25 cellular contexts compared by ENCODE assay signal in genomic region chr1:75310067-75310466, GRCh38.
DNase-seq lines count a peak whose midpoint lies in the region; ATAC-seq, FAIRE-seq and TF ChIP-seq lines count a peak whose summit lies in the region.
"Had no signal": no experiment of that assay in that cellular context is flagged by ENCODE, and none has a peak within 500 bp of the region (broad histone marks: within the 10 kb centered on the region; RNA-seq: fewer than 3 reads in every experiment).

No MANE protein-coding gene starts in this region.

- H3K4me3 ChIP-seq in endothelial cell of umbilical vein (replicated peaks in 1 of 3; ENCODE audit: insufficient read depth in 1 of 3, low read depth in 1 of 3, low read length in 3 of 3) = no peak overlapping the region
- H3K4me3 ChIP-seq: ovary, Peyer's patch, right atrium auricular region, SK-N-MC, stomach had no signal

- intact Hi-C loops in activated naive CD4-positive, alpha-beta T cell treated with anti-CD3 and anti-CD28 coated beads for 36 hours (cut with micrococcal nuclease) = no loop called here
- intact Hi-C loops in endothelial cell of umbilical vein (cut with micrococcal nuclease) = no loop called here

- H3K9ac ChIP-seq in endothelial cell of umbilical vein (replicated peaks; ENCODE audit: extremely low read depth, insufficient read depth, low read length) = no peak overlapping the region

- TF ChIP-seq CTCF in RWPE1 (conservative IDR thresholded peaks at IDR 0.05; ENCODE audit: low read depth) = no peak
- no peak for TF ChIP-seq CTCF in endothelial cell of umbilical vein (IDR thresholded peaks at IDR 0.05; ENCODE audit: extremely low read depth in 1 of 2, insufficient read depth in 1 of 2, low read depth in 1 of 2, low read length in 2 of 2)

- CTCF ChIA-PET in activated naive CD4-positive, alpha-beta T cell treated with anti-CD3 and anti-CD28 coated beads for 36 hours (lab: Charles Lee) = interaction anchor here (1.1 kb wide), 1 partner anchor 45 kb away, joined by 3 read pairs; no protein-coding TSS in a partner anchor
- CTCF ChIA-PET in RWPE1 (lab: Yijun Ruan, JAX) (interaction anchor here (0.7 kb wide), 1 partner anchor 443 kb away, joined by 3 read pairs; no protein-coding TSS in a partner anchor), endothelial cell of umbilical vein (lab: Charles Lee) (interaction anchor here (0.7 to 2.0 kb wide), 4 partner anchors 8 to 44 kb away, joined by 3 to 5 read pairs (median 3); no protein-coding TSS in a partner anchor)

- H3K79me2 ChIP-seq in endothelial cell of umbilical vein (ENCODE audit: control insufficient read depth, insufficient read depth, low read length) = no peaks in the 10 kb centered on the region

- dilution Hi-C loops in endothelial cell of umbilical vein (cut with MboI; ENCODE audit: extremely low pct_ligation_motif_present, low sequenced_read_pairs) = no loop called here

- ATAC-seq in HG02759 (IDR thresholded peaks at IDR 0.05; ENCODE audit: unreplicated experiment) (no peak), GM19324 (IDR thresholded peaks at IDR 0.05; ENCODE audit: low FRiP score, unreplicated experiment) (no peak), HG02588 (IDR thresholded peaks at IDR 0.05; ENCODE audit: unreplicated experiment) (no peak)
- ATAC-seq: left colon; naive thymus-derived CD8-positive, alpha-beta T cell had no signal

- H3K27ac Mint-ChIP-seq in activated naive CD4-positive, alpha-beta T cell treated with anti-CD3 and anti-CD28 coated beads for 36 hours = no peak overlapping the region
- H3K27ac Mint-ChIP-seq: activated CD4-positive, alpha-beta memory T cell treated with anti-CD3 and anti-CD28 coated beads for 36 hours; B cell; naive thymus-derived CD8-positive, alpha-beta T cell; type B pancreatic cell had no signal

- no peaks in the 10 kb centered on the region for H3K27me3 Mint-ChIP-seq in activated naive CD4-positive, alpha-beta T cell treated with anti-CD3 and anti-CD28 coated beads for 36 hours (ENCODE audit: low read depth)
- H3K27me3 Mint-ChIP-seq: activated CD4-positive, alpha-beta memory T cell treated with anti-CD3 and anti-CD28 coated beads for 36 hours; B cell had no signal

- POLR2A ChIA-PET in RWPE1 (lab: Yijun Ruan, JAX; ENCODE audit: low non-redundant PET) = no interaction called here
- POLR2A ChIA-PET in endothelial cell of umbilical vein (lab: Charles Lee) = no interaction called here

- no peak overlapping the region for H3K27ac ChIP-seq in RWPE1
- H3K27ac ChIP-seq in endothelial cell of umbilical vein (ENCODE audit: insufficient read depth, low read depth, low read length) = no peak overlapping the region
- H3K27ac ChIP-seq: ovary, Peyer's patch, right atrium auricular region, SK-N-MC, stomach had no signal

- no peak overlapping the region for H2AFZ ChIP-seq in endothelial cell of umbilical vein (ENCODE audit: low read depth, low read length)

- TF ChIP-seq POLR2A in endothelial cell of umbilical vein (IDR thresholded peaks at IDR 0.05; ENCODE audit: low read depth, low read length) = no peak

- H3K9me3 Mint-ChIP-seq in activated naive CD4-positive, alpha-beta T cell treated with anti-CD3 and anti-CD28 coated beads for 36 hours = no peaks in the 10 kb centered on the region
- H3K9me3 Mint-ChIP-seq: activated CD4-positive, alpha-beta memory T cell treated with anti-CD3 and anti-CD28 coated beads for 36 hours; type B pancreatic cell had no signal

- H3K4me1 ChIP-seq in endothelial cell of umbilical vein (ENCODE audit: control insufficient read depth, extremely low read depth, insufficient read depth, low read length) = no peaks in the 10 kb centered on the region
- H3K4me1 ChIP-seq: Peyer's patch, right atrium auricular region, stomach had no signal

- no peaks in the 10 kb centered on the region for H4K20me1 ChIP-seq in endothelial cell of umbilical vein (replicated peaks; ENCODE audit: control insufficient read depth, extremely low read depth, insufficient read depth, low read length)

- no peaks in the 10 kb centered on the region for H3K9me1 ChIP-seq in endothelial cell of umbilical vein (replicated peaks; ENCODE audit: control insufficient read depth, extremely low read depth, insufficient read depth, low read length)

- H3K36me3 ChIP-seq in endothelial cell of umbilical vein (ENCODE audit: control insufficient read depth in 2 of 2, extremely low read depth in 1 of 2, insufficient read depth in 2 of 2, low read length in 2 of 2) = no peaks in the 10 kb centered on the region
- H3K36me3 ChIP-seq: ovary, Peyer's patch, right atrium auricular region, stomach had no signal

- BruUV-seq in endothelial cell of umbilical vein (replicated peaks; lab: Mats Ljungman, UMichigan) = no TSS peak

- no peak for FAIRE-seq in endothelial cell of umbilical vein (lab: Jason Lieb, UNC)

- no peaks in the 10 kb centered on the region for H3K4me1 Mint-ChIP-seq in activated naive CD4-positive, alpha-beta T cell treated with anti-CD3 and anti-CD28 coated beads for 36 hours (ENCODE audit: low read depth)
- H3K4me1 Mint-ChIP-seq: B cell; naive thymus-derived CD8-positive, alpha-beta T cell had no signal

- peak; percentile 5 for DNase-seq in activated naive CD4-positive, alpha-beta T cell treated with anti-CD3 and anti-CD28 coated beads for 36 hours
- no peak for DNase-seq in activated naive CD4-positive, alpha-beta T cell treated with Interleukin-2 at 50 U/mL for 16 hours
- peak; percentile 27 for DNase-seq in RWPE1 (ENCODE audit: low spot score)
- peak; percentile 16 for DNase-seq in endothelial cell of umbilical vein (ENCODE audit: low read depth, low spot score)
- DNase-seq in renal cortical epithelial cell (ENCODE audit: low read depth) = peak; percentile 2
- DNase-seq: activated CD4-positive, alpha-beta memory T cell treated with anti-CD3 and anti-CD28 coated beads for 36 hours; activated effector memory CD4-positive, alpha-beta T cell treated with anti-CD3 and anti-CD28 coated beads, Interleukin-2, amount 50 U/mL, for 16 hours; activated T-cell treated with anti-CD3 and anti-CD28 coated beads for 4 hours; amygdala; DND-41; erythroblast; left colon; naive thymus-derived CD8-positive, alpha-beta T cell; NCI-H1105 treated with DMSO at 0.1 percent for 48 hours; NCI-H510A treated with DMSO at 0.1 percent for 48 hours; ovary; Peyer's patch; stomach had no signal

- H3K4me2 ChIP-seq in endothelial cell of umbilical vein (ENCODE audit: insufficient read depth, low read length) = no peak overlapping the region

- H3K4me3 Mint-ChIP-seq in activated naive CD4-positive, alpha-beta T cell treated with anti-CD3 and anti-CD28 coated beads for 36 hours = no peak overlapping the region
- H3K4me3 Mint-ChIP-seq: activated CD4-positive, alpha-beta memory T cell treated with anti-CD3 and anti-CD28 coated beads for 36 hours; B cell; naive thymus-derived CD8-positive, alpha-beta T cell; type B pancreatic cell had no signal

- H3K36me3 Mint-ChIP-seq in activated naive CD4-positive, alpha-beta T cell treated with anti-CD3 and anti-CD28 coated beads for 36 hours (ENCODE audit: low read depth) = no peaks in the 10 kb centered on the region
- H3K36me3 Mint-ChIP-seq: activated CD4-positive, alpha-beta memory T cell treated with anti-CD3 and anti-CD28 coated beads for 36 hours; type B pancreatic cell had no signal

- H3K27me3 ChIP-seq in endothelial cell of umbilical vein (ENCODE audit: control insufficient read depth in 2 of 2, insufficient read depth in 2 of 2, low read length in 2 of 2) = no peaks in the 10 kb centered on the region
- H3K27me3 ChIP-seq: ovary, Peyer's patch, right atrium auricular region, stomach had no signal

- H3K9me3 ChIP-seq in endothelial cell of umbilical vein (replicated peaks; ENCODE audit: control insufficient read depth, insufficient read depth, low read length) = no peaks in the 10 kb centered on the region
- H3K9me3 ChIP-seq: ovary, Peyer's patch, right atrium auricular region, stomach had no signal

TF ChIP-seq in endothelial cell of umbilical vein, 7 proteins besides CTCF, POLR2A, EP300 and RAD21:
- TF ChIP-seq GATA2 (IDR thresholded peaks at IDR 0.05; ENCODE audit: insufficient read depth, insufficient read length, low read depth, low read length) = no peak
- peak; percentile 64 for TF ChIP-seq FOS (IDR thresholded peaks at IDR 0.05; ENCODE audit: borderline replicate concordance, insufficient read depth, low read length)
- TF ChIP-seq, protein P1, sequence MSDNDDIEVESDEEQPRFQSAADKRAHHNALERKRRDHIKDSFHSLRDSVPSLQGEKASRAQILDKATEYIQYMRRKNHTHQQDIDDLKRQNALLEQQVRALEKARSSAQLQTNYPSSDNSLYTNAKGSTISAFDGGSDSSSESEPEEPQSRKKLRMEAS (IDR thresholded peaks at IDR 0.05; ENCODE audit: insufficient read depth, insufficient read length) = no peak
